ENCODE assay signal across 1 cellular context in genomic region chr5:134345476-134345875, GRCh38.
TF ChIP-seq lines count a peak whose summit lies in the region.

No MANE protein-coding gene starts in this region.

TF ChIP-seq in H1, 55 proteins besides CTCF, POLR2A, EP300 and RAD21:
- 0 out of 2 replicates have a peak, but pooled peaks have one; percentile 17 for TF ChIP-seq TAF1 (IDR thresholded peaks at IDR 0.05; ENCODE audit: low read depth, low read length)
